In the genomic region with DNA sequence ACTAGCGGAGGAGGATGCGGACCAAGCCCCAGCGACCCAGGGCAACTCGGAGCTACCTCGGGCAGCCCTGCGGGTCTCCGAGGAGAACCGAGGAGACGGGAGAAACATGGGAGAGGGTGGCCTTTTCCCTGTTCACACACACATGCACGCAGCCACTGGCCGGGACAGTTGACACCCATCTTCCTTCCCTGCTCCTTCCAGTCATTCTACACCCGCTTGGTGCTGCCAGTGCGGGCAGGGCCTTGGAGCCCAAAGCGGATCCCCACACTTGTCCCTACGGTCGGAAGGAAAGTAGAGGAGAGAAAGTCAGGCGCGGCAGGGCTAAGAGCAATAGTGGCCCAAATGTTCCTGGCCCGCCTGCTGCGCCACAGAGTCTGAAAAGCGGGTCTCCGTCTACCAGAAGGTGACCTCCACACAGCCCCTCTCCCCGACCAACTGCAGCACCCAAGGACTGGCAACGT, we compare ENCODE assay signal across 8 cellular contexts. TPM values are rescaled to one million over a fixed set of nuclear protein-coding genes. Genes with fewer than 3 reads are reported as not detected.
A peak's percentile ranks its signal among the peaks of the same experiment; 100 is the strongest.
DNase-seq lines count a peak whose midpoint lies in the region; ATAC-seq and TF ChIP-seq lines count a peak whose summit lies in the region.

No MANE protein-coding gene starts in this region.

- ATAC-seq in CD8-positive, alpha-beta T cell, result no peak
- ATAC-seq in stimulated activated naive CD8-positive, alpha-beta T cell treated with anti-CD3 and anti-CD28 coated beads, Interleukin-15, amount 100 ng/mL, for 72 hours, result no peak
- ATAC-seq in HG03280 (IDR thresholded peaks at IDR 0.05; ENCODE audit: unreplicated experiment), result no peak

- intact Hi-C loops in CD8-positive, alpha-beta T cell (cut with DNase I, micrococcal nuclease), result loop anchor here (2.0 to 10.0 kb wide), 19 partner anchors 61 to 1850 kb away; a partner anchor contains a TSS
- intact Hi-C loops in ascending aorta (cut with DNase I), result loop anchor here (2.0 to 10.0 kb wide), 7 partner anchors 56 to 1846 kb away; a partner anchor contains a TSS

- peak overlapping the region; percentile 71 for H3K27ac ChIP-seq in CD8-positive, alpha-beta T cell (ENCODE audit: low read depth, low read length)
- peak overlapping the region; percentile 91 to 95 for H3K27ac ChIP-seq in ascending aorta

- TF ChIP-seq CTCF in CD8-positive, alpha-beta T cell (IDR thresholded peaks at IDR 0.05), result no peak
- no peak for TF ChIP-seq CTCF in ascending aorta (IDR thresholded peaks at IDR 0.05)

- H3K4me3 Mint-ChIP-seq in CD8-positive, alpha-beta T cell, result peak overlapping the region; percentile 98
- peak overlapping the region; percentile 94 to 96 for H3K4me3 Mint-ChIP-seq in stimulated activated naive CD8-positive, alpha-beta T cell treated with anti-CD3 and anti-CD28 coated beads, Interleukin-15, amount 100 ng/mL, for 72 hours

- H3K27ac Mint-ChIP-seq in CD8-positive, alpha-beta T cell, result peak overlapping the region; percentile 94
- peak overlapping the region; percentile 72 to 84 for H3K27ac Mint-ChIP-seq in stimulated activated naive CD8-positive, alpha-beta T cell treated with anti-CD3 and anti-CD28 coated beads, Interleukin-15, amount 100 ng/mL, for 72 hours

- H3K4me3 ChIP-seq in CD8-positive, alpha-beta T cell (ENCODE audit: low read depth, low read length), result peak overlapping the region; percentile 99
- peak overlapping the region; percentile 89 to 98 for H3K4me3 ChIP-seq in ascending aorta
- H3K4me3 ChIP-seq in iPS-18c (ENCODE audit: insufficient read depth, low read depth, low read length), result peak overlapping the region; percentile 82

- no peaks in the 10 kb centered on the region for H3K9me3 Mint-ChIP-seq in CD8-positive, alpha-beta T cell
- H3K9me3 Mint-ChIP-seq in stimulated activated naive CD8-positive, alpha-beta T cell treated with anti-CD3 and anti-CD28 coated beads, Interleukin-15, amount 100 ng/mL, for 72 hours, result no peaks in the 10 kb centered on the region

- CTCF ChIA-PET in CD8-positive, alpha-beta T cell (lab: Charles Lee), result interaction anchor here (0.8 to 1.2 kb wide), 5 partner anchors 9 to 179 kb away, joined by 3 read pairs; no protein-coding TSS in a partner anchor

- peaks cover 3% of the 10 kb centered on the region for H3K27me3 ChIP-seq in CD8-positive, alpha-beta T cell (ENCODE audit: insufficient read depth, low read length)
- no peaks in the 10 kb centered on the region for H3K27me3 ChIP-seq in ascending aorta

- peaks cover 26% of the 10 kb centered on the region for H3K4me1 Mint-ChIP-seq in CD8-positive, alpha-beta T cell (ENCODE audit: low read depth)
- peaks cover 34% of the 10 kb centered on the region for H3K4me1 Mint-ChIP-seq in stimulated activated naive CD8-positive, alpha-beta T cell treated with anti-CD3 and anti-CD28 coated beads, Interleukin-15, amount 100 ng/mL, for 72 hours

- H3K27me3 Mint-ChIP-seq in CD8-positive, alpha-beta T cell (ENCODE audit: low read depth), result peaks cover 15% of the 10 kb centered on the region
- peaks cover 28% of the 10 kb centered on the region for H3K27me3 Mint-ChIP-seq in stimulated activated naive CD8-positive, alpha-beta T cell treated with anti-CD3 and anti-CD28 coated beads, Interleukin-15, amount 100 ng/mL, for 72 hours

- peaks cover 13% of the 10 kb centered on the region for H3K36me3 Mint-ChIP-seq in CD8-positive, alpha-beta T cell

- H3K4me1 ChIP-seq in CD8-positive, alpha-beta T cell (ENCODE audit: insufficient read depth, low read length), result peaks cover 10% of the 10 kb centered on the region
- H3K4me1 ChIP-seq in ascending aorta, result peaks cover 0 to 17% of the 10 kb centered on the region in 2 donors

- POLR2A ChIA-PET in CD8-positive, alpha-beta T cell (lab: Charles Lee), result interaction anchor here (1.0 to 3.6 kb wide), 5 partner anchors 10 to 178 kb away, joined by 3 to 26 read pairs (median 4); no protein-coding TSS in a partner anchor

- DNase-seq in CD8-positive, alpha-beta T cell, result no peak
- DNase-seq in HuH-7 (ENCODE audit: low spot score) (peak; percentile 17), ascending aorta (ENCODE audit: low spot score in 2 of 2) (no peak), MV-4-11 (lab: John Stamatoyannopoulos, UW) (no peak), COR-L47 (lab: John Stamatoyannopoulos, UW) (no peak)
- no peak for DNase-seq in stimulated activated naive CD8-positive, alpha-beta T cell treated with anti-CD3 and anti-CD28 coated beads, Interleukin-15, amount 100 ng/mL, for 72 hours

- no peaks in the 10 kb centered on the region for H3K9me3 ChIP-seq in CD8-positive, alpha-beta T cell (ENCODE audit: low read length)
- H3K9me3 ChIP-seq in ascending aorta (no peaks in the 10 kb centered on the region), iPS-18c (ENCODE audit: control insufficient read depth, insufficient read depth, low read length) (no peaks in the 10 kb centered on the region)

- H3K36me3 ChIP-seq in CD8-positive, alpha-beta T cell (ENCODE audit: insufficient read depth, low read length), result no peaks in the 10 kb centered on the region
- H3K36me3 ChIP-seq in ascending aorta, result no peaks in the 10 kb centered on the region

RNA-seq across cellular contexts. Expression of a gene that starts 1.1 kb away (rescaled TPM):
- 10 to 100 TPM; 11.8 to 15.9 TPM for total RNA-seq in CD8-positive, alpha-beta T cell
- total RNA-seq in ascending aorta, result 64.5 TPM
